In genomic region chr6:66421570-66421969, GRCh38 we compare ENCODE assay signal across 14 cellular contexts.
DNase-seq lines count a peak whose midpoint lies in the region; ATAC-seq and TF ChIP-seq lines count a peak whose summit lies in the region.
"Had no signal": no experiment of that assay in that cellular context is flagged by ENCODE, and none has a peak within 500 bp of the region (broad histone marks: within the 10 kb centered on the region; RNA-seq: fewer than 3 reads in every experiment).

No MANE protein-coding gene starts in this region.

- H2BK5ac ChIP-seq in mesendoderm (ENCODE audit: low read length) = no peak overlapping the region

- ATAC-seq in HG03432 (IDR thresholded peaks at IDR 0.05; ENCODE audit: unreplicated experiment) = no peak
- ATAC-seq: foreskin keratinocyte, left ventricle myocardium superior had no signal

- H3K4ac ChIP-seq in mesendoderm (ENCODE audit: low read depth, low read length) = no peak overlapping the region

- no peak overlapping the region for H3K27ac ChIP-seq in mesendoderm (ENCODE audit: low read depth, low read length)
- H3K27ac ChIP-seq: foreskin keratinocyte, GM23248, tibial artery had no signal

- no peak overlapping the region for H4K5ac ChIP-seq in mesendoderm (ENCODE audit: low read length)

- H3K23ac ChIP-seq in mesendoderm (ENCODE audit: low read length) = no peak overlapping the region

- in situ Hi-C loops in GM13977 (cut with MboI; ENCODE audit: low pct_unique_long_range_greater_than_20kb, low sequenced_read_pairs, unreplicated experiment) = no loop called here
- in situ Hi-C loops in astrocyte of the cerebellum (cut with HindIII; ENCODE audit: low sequenced_read_pairs) = no loop called here

- no peak overlapping the region for H2BK15ac ChIP-seq in mesendoderm (replicated peaks; ENCODE audit: low read depth)

- no peak overlapping the region for H3K56ac ChIP-seq in mesendoderm (ENCODE audit: low read length)

- no peak overlapping the region for H3K9ac ChIP-seq in mesendoderm (ENCODE audit: low read length)
- H3K9ac ChIP-seq: GM23248 had no signal

- H2AK5ac ChIP-seq in mesendoderm (ENCODE audit: low read length) = no peak overlapping the region

- H3K18ac ChIP-seq in mesendoderm (ENCODE audit: low read length) = no peak overlapping the region

- no peak overlapping the region for H2BK120ac ChIP-seq in mesendoderm (ENCODE audit: low read depth, low read length)

- no peaks in the 10 kb centered on the region for H3K79me1 ChIP-seq in mesendoderm (ENCODE audit: low read length)

- H3K4me3 ChIP-seq in astrocyte of the cerebellum (ENCODE audit: low read depth, low read length) (no peak overlapping the region), mesendoderm (ENCODE audit: low read length) (no peak overlapping the region)
- H3K4me3 ChIP-seq: GM23248, tibial artery had no signal

- no peak overlapping the region for H3K4me2 ChIP-seq in mesendoderm (ENCODE audit: low read length)

- DNase-seq in GM13977 (ENCODE audit: low spot score) = no peak
- DNase-seq in LoVo (ENCODE audit: low spot score) = peak; percentile 8
- DNase-seq in astrocyte of the cerebellum (ENCODE audit: low read depth) = no peak
- peak; percentile 39 for DNase-seq in mesendoderm
- no peak for DNase-seq in glomerular visceral epithelial cell (ENCODE audit: extremely low spot score)
- no peak for DNase-seq in NCI-H1417 (lab: John Stamatoyannopoulos, UW)
- no peak for DNase-seq in activated CD4-positive, alpha-beta T cell treated with anti-CD3 and anti-CD28 coated beads, Interleukin-2, amount 50 U/mL, for 4 hours
- DNase-seq: activated naive CD8-positive, alpha-beta T cell treated with anti-CD3 and anti-CD28 coated beads, Interleukin-2, amount 10 ng/mL, durations not matched to agents 7 days and 5 days; foreskin keratinocyte; GM23248; left ventricle myocardium superior; NCI-H187 treated with DMSO at 0.1 percent for 48 hours; tibial artery had no signal

- TF ChIP-seq CTCF in GM13977 (IDR thresholded peaks at IDR 0.05; ENCODE audit: extremely low read depth, insufficient read depth, missing control alignments) (peak; percentile 6), astrocyte of the cerebellum (IDR thresholded peaks at IDR 0.05; ENCODE audit: low read depth, low read length, missing control alignments) (peak; percentile 57)

- no peaks in the 10 kb centered on the region for H3K36me3 ChIP-seq in mesendoderm (ENCODE audit: control insufficient read depth, insufficient read depth, low read length)
- H3K36me3 ChIP-seq: tibial artery had no signal

- no CpG with 5 or more reads among the region's 3 CpGs for WGBS in mesendoderm (ENCODE audit: extremely low coverage, insufficient coverage, low lambda C conversion rate)

- no peaks in the 10 kb centered on the region for H3K27me3 ChIP-seq in mesendoderm (ENCODE audit: insufficient read depth, low read length, poor library complexity)
- H3K27me3 ChIP-seq: foreskin keratinocyte, tibial artery had no signal

- H3K79me2 ChIP-seq in mesendoderm (ENCODE audit: control insufficient read depth, insufficient read depth, low read length) = no peaks in the 10 kb centered on the region

- H3K4me1 ChIP-seq in mesendoderm (ENCODE audit: control insufficient read depth, low read depth, low read length) = no peaks in the 10 kb centered on the region
- H3K4me1 ChIP-seq: foreskin keratinocyte, tibial artery had no signal

- H4K8ac ChIP-seq in mesendoderm (ENCODE audit: low read depth, low read length) = no peak overlapping the region

Comparison
In these comparisons a context has a peak if more than half of its experiments do, and no peak if none do; other contexts are left out.
1. DNase-seq: peak in LoVo (single experiment) and mesendoderm (single experiment); none in GM13977 (single experiment), astrocyte of the cerebellum (single experiment), glomerular visceral epithelial cell (single experiment), NCI-H1417 (0 of 3) and activated CD4-positive, alpha-beta T cell treated with anti-CD3 and anti-CD28 coated beads, Interleukin-2, amount 50 U/mL, for 4 hours (0 of 2).